ENCODE assay signal across 1 cellular context in the genomic region with DNA sequence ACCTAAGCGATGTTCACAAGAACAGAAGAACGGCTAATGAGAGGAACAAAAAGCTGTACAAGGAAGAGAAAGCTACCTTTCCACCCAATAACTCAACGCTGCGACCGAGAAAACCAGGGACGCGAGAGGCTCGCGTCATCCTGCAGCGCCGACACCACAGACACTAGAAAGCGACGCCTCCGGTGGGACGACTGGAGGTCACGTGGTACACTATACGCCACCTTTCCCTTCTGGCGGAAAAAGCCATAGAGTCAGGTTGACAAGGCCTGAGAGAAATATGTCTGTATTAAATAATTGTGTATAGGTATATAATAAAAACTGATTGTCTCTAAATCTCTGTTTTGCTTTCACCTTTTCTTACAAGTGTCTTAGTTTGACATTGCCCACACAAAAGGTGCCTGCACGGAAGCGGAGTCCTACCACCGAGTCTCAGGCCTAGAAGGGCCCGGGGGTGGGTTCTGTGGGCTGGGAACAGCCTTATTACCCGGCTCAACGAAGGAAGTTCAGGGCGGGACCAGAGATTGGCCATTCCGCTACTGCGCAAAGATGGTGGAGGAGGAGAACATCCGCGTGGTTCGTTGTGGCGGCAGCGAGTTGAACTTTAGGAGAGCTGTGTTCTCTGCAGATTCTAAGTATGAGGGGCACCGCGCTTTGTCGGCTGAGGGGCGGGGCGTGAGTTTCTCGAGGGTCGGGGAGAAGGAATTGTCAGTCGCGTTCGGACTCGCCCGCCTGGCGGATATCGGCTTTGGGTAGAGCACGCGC.
TF ChIP-seq lines count a peak whose summit lies in the region.

TSS of gene WDR75 (plus strand) at position 528 of the 762 bp plus-strand sequence. CDS start at position 547, 19 bp downstream.

TF ChIP-seq in HepG2, 621 proteins besides CTCF, POLR2A, EP300 and RAD21 (continued from another document and continues in another):
- TF ChIP-seq HIVEP1 (CRISPR knock-in tag; IDR thresholded peaks at IDR 0.05) (peak; percentile 66; the same call in 1 of the 2 replicates), ZNF513 (CRISPR knock-in tag; conservative IDR thresholded peaks at IDR 0.05) (0 out of 2 replicates have a peak, but pooled peaks have one; percentile 52), KDM4B (CRISPR knock-in tag; IDR thresholded peaks at IDR 0.05) (peak; percentile 45), U2AF2 (IDR thresholded peaks at IDR 0.05; ENCODE audit: low read depth, low read length) (no peak), ZNF710 (CRISPR knock-in tag; IDR thresholded peaks at IDR 0.05; ENCODE audit: borderline replicate concordance) (peak; percentile 66; the same call in 1 of the 2 replicates), ISX (CRISPR knock-in tag; conservative IDR thresholded peaks at IDR 0.05) (peak; percentile 85; the same call in 1 of the 2 replicates), ZNF691 (CRISPR knock-in tag; IDR thresholded peaks at IDR 0.05; ENCODE audit: borderline replicate concordance, low read depth) (peak; percentile 36; the same call in 1 of the 2 replicates), ZNF556 (CRISPR knock-in tag; IDR thresholded peaks at IDR 0.05; ENCODE audit: borderline replicate concordance) (peak; percentile 82; the same call in 1 of the 2 replicates), HOXA5 (CRISPR knock-in tag; IDR thresholded peaks at IDR 0.05) (peak; percentile 78), HIC2 (CRISPR knock-in tag; IDR thresholded peaks at IDR 0.05; ENCODE audit: low read depth) (no peak), ZSCAN30 (CRISPR knock-in tag; IDR thresholded peaks at IDR 0.05) (peak; percentile 96), E2F5 (CRISPR knock-in tag; conservative IDR thresholded peaks at IDR 0.05) (0 out of 2 replicates have a peak, but pooled peaks have one; percentile 30), RXRB (CRISPR knock-in tag; IDR thresholded peaks at IDR 0.05; ENCODE audit: borderline replicate concordance) (peak; percentile 9; the same call in 1 of the 2 replicates), NFE2L1 (CRISPR knock-in tag; IDR thresholded peaks at IDR 0.05; ENCODE audit: borderline replicate concordance) (no peak), PTBP1 (IDR thresholded peaks at IDR 0.05; ENCODE audit: low read depth, low read length, poor library complexity, severe bottlenecking) (peak; percentile 95), ZSCAN5A (CRISPR knock-in tag; IDR thresholded peaks at IDR 0.05; ENCODE audit: borderline replicate concordance) (peak; percentile 79; the same call in 1 of the 2 replicates), REL (CRISPR knock-in tag; conservative IDR thresholded peaks at IDR 0.05) (0 out of 2 replicates have a peak, but pooled peaks have one; percentile 26), ZNF121 (CRISPR knock-in tag; IDR thresholded peaks at IDR 0.05) (no peak; the same call in 1 of the 2 replicates), TBX2 (CRISPR knock-in tag; IDR thresholded peaks at IDR 0.05; ENCODE audit: borderline replicate concordance) (peak; percentile 66; the same call in 1 of the 2 replicates), RXRA (CRISPR knock-in tag; IDR thresholded peaks at IDR 0.05) (peak; percentile 56; the same call in 1 of the 2 replicates), MXI1 (IDR thresholded peaks at IDR 0.05; ENCODE audit: borderline replicate concordance, low read depth, low read length) (peak; percentile 56; the same call in 1 of the 3 replicates), ZNF260 (CRISPR knock-in tag; IDR thresholded peaks at IDR 0.05; ENCODE audit: borderline replicate concordance, low read depth) (no peak), ZNF558 (CRISPR knock-in tag; IDR thresholded peaks at IDR 0.05; ENCODE audit: borderline replicate concordance) (peak; percentile 84; the same call in 1 of the 2 replicates), ZNF468 (CRISPR knock-in tag; IDR thresholded peaks at IDR 0.05) (no peak), ZNF432 (CRISPR knock-in tag; IDR thresholded peaks at IDR 0.05; ENCODE audit: borderline replicate concordance) (no peak), MYC (CRISPR knock-in tag; IDR thresholded peaks at IDR 0.05; ENCODE audit: borderline replicate concordance) (peak; percentile 95)
- TF ChIP-seq, protein P1, sequence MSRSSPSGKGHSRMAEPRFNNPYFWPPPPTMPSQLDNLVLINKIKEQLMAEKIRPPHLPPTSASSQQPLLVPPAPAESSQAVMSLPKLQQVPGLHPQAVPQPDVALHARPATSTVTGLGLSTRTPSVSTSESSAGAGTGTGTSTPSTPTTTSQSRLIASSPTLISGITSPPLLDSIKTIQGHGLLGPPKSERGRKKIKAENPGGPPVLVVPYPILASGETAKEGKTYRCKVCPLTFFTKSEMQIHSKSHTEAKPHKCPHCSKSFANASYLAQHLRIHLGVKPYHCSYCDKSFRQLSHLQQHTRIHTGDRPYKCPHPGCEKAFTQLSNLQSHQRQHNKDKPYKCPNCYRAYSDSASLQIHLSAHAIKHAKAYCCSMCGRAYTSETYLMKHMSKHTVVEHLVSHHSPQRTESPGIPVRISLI (CRISPR knock-in tag; IDR thresholded peaks at IDR 0.05; ENCODE audit: borderline replicate concordance) = no peak
- TF ChIP-seq, protein P2, sequence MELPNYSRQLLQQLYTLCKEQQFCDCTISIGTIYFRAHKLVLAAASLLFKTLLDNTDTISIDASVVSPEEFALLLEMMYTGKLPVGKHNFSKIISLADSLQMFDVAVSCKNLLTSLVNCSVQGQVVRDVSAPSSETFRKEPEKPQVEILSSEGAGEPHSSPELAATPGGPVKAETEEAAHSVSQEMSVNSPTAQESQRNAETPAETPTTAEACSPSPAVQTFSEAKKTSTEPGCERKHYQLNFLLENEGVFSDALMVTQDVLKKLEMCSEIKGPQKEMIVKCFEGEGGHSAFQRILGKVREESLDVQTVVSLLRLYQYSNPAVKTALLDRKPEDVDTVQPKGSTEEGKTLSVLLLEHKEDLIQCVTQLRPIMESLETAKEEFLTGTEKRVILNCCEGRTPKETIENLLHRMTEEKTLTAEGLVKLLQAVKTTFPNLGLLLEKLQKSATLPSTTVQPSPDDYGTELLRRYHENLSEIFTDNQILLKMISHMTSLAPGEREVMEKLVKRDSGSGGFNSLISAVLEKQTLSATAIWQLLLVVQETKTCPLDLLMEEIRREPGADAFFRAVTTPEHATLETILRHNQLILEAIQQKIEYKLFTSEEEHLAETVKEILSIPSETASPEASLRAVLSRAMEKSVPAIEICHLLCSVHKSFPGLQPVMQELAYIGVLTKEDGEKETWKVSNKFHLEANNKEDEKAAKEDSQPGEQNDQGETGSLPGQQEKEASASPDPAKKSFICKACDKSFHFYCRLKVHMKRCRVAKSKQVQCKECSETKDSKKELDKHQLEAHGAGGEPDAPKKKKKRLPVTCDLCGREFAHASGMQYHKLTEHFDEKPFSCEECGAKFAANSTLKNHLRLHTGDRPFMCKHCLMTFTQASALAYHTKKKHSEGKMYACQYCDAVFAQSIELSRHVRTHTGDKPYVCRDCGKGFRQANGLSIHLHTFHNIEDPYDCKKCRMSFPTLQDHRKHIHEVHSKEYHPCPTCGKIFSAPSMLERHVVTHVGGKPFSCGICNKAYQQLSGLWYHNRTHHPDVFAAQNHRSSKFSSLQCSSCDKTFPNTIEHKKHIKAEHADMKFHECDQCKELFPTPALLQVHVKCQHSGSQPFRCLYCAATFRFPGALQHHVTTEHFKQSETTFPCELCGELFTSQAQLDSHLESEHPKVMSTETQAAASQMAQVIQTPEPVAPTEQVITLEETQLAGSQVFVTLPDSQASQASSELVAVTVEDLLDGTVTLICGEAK (IDR thresholded peaks at IDR 0.05) = no peak
- TF ChIP-seq, protein P2 (CRISPR knock-in tag; IDR thresholded peaks at IDR 0.05) = peak; percentile 56; the same call in 1 of the 2 replicates
- TF ChIP-seq, protein P3, sequence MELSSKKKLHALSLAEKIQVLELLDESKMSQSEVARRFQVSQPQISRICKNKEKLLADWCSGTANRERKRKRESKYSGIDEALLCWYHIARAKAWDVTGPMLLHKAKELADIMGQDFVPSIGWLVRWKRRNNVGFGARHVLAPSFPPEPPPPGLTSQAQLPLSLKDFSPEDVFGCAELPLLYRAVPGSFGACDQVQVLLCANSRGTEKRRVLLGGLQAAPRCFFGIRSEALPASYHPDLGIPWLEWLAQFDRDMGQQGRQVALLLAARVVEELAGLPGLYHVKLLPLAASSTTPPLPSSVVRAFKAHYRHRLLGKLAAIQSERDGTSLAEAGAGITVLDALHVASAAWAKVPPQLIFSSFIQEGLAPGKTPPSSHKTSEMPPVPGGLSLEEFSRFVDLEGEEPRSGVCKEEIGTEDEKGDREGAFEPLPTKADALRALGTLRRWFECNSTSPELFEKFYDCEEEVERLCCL (CRISPR knock-in tag; IDR thresholded peaks at IDR 0.05; ENCODE audit: borderline replicate concordance) = no peak
